Comparison of ENCODE assay signal across 9 cellular contexts in the genomic region with DNA sequence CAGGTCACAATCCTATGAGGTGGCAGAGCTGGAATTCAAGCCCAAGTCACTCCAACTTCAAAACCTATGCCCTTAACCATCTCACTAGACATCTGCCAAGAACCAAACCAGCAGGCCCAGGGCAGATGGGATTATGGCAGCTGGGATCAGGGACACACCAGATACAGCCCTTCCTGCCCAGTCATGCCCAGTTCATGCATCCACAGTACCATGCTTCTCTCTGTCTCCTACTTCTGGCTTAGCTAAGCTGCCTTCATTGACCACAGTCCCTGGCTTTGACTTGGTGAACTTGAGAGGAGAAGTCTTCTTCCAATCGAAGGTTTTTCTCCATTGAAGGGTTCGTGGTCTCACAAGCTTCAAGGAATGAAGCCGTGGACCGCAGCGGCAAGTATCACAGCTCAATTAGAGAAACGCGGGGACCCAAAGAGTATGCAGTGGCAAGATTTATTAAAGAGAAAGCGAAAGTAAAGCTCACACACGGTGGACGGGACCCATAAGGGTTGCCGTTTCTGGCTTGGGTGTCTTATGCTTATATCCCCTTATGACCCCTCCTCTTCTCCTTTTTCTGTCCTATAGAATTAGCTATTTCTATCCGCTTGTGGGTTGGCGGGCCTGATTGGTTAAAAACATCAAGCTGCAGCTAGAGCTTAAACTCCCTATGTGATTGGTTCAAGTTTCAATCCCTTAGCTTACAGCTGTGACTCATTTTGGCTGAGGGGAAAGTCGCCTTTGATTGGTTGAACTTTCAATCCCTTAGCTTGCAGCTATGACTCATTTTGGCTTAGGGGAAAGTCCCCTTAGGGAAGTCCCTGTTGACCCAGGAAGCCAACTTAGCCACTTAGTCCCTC.
DNase-seq lines count a peak whose midpoint lies in the region; ATAC-seq and TF ChIP-seq lines count a peak whose summit lies in the region.
"Had no signal": no experiment of that assay in that cellular context is flagged by ENCODE, and none has a peak within 500 bp of the region (broad histone marks: within the 10 kb centered on the region; RNA-seq: fewer than 3 reads in every experiment).

No MANE protein-coding gene starts in this region.

- peaks cover 0 to 8% (median 0%) of the 10 kb centered on the region in 45 donors for H3K27me3 ChIP-seq in dorsolateral prefrontal cortex

- peak; percentile 83 for ATAC-seq in HG02798 (IDR thresholded peaks at IDR 0.05; ENCODE audit: poor library complexity, unreplicated experiment)

- TF ChIP-seq CTCF in astrocyte of the spinal cord (IDR thresholded peaks at IDR 0.05; ENCODE audit: low read depth, low read length) (no peak), dorsolateral prefrontal cortex (IDR thresholded peaks at IDR 0.05 in 54 of 56, conservative IDR thresholded peaks at IDR 0.05 in 2 of 56; ENCODE audit: low read depth in 1 of 56, partially characterized antibody in 56 of 56) (no peak)

- intact Hi-C loops in dorsolateral prefrontal cortex (cut with DNase I): loop anchor here in 1 of 2 donors (5.0 to 10.0 kb wide), 3 partner anchors 614 to 1456 kb away; no protein-coding TSS in a partner anchor

- H3K4me3 ChIP-seq in astrocyte of the spinal cord (ENCODE audit: low read depth, low read length) (no peak overlapping the region), dorsolateral prefrontal cortex (no peak overlapping the region)

- in situ Hi-C loops in astrocyte of the spinal cord (cut with HindIII; ENCODE audit: low sequenced_read_pairs): no loop called here

- DNase-seq in NK-92 treated with Interleukin-12 subunit alpha and Interleukin-12 subunit beta, amount 100 ng/mL, for 24 hours (lab: John Stamatoyannopoulos, UW): peak; percentile 17
- DNase-seq in NK-92 (lab: John Stamatoyannopoulos, UW; ENCODE audit: unreplicated experiment) (no peak), NCI-H2029 treated with DMSO at 0.1 percent for 48 hours (lab: John Stamatoyannopoulos, UW) (peak; percentile 67), astrocyte of the spinal cord (ENCODE audit: low read depth, low spot score) (peak; percentile 9), AML-193 (lab: John Stamatoyannopoulos, UW) (no peak), dorsolateral prefrontal cortex (no peak)
- peak; percentile 46 for DNase-seq in stimulated activated CD4-positive, alpha-beta T cell treated with anti-CD3 and anti-CD28 coated beads, Interleukin-1b, Interleukin-23, amount 100 ng/mL, for 48 hours

- no peak overlapping the region for H3K27ac ChIP-seq in dorsolateral prefrontal cortex
- H3K27ac ChIP-seq: neutrophil had no signal

Comparison
In these comparisons a context has a peak if more than half of its experiments do, and no peak if none do; other contexts are left out.
1. DNase-seq: peak in NK-92 treated with Interleukin-12 subunit alpha and Interleukin-12 subunit beta, amount 100 ng/mL, for 24 hours (single experiment), NCI-H2029 treated with DMSO at 0.1 percent for 48 hours (single experiment), astrocyte of the spinal cord (single experiment) and stimulated activated CD4-positive, alpha-beta T cell treated with anti-CD3 and anti-CD28 coated beads, Interleukin-1b, Interleukin-23, amount 100 ng/mL, for 48 hours (single experiment); none in NK-92 (single experiment), AML-193 (0 of 2) and dorsolateral prefrontal cortex (0 of 10).